ENCODE assay signal across 1 cellular context in genomic region chr12:54027442-54027786, GRCh38.
TF ChIP-seq lines count a peak whose summit lies in the region.

No MANE protein-coding gene starts in this region.

TF ChIP-seq in endothelial cell of umbilical vein, 7 proteins besides CTCF, POLR2A, EP300 and RAD21:
- TF ChIP-seq FOS (IDR thresholded peaks at IDR 0.05; ENCODE audit: borderline replicate concordance, insufficient read depth, low read length) (no peak), MYC (IDR thresholded peaks at IDR 0.05; ENCODE audit: low read depth, low read length) (no peak), MAX (IDR thresholded peaks at IDR 0.05; ENCODE audit: insufficient read depth, insufficient read length) (no peak), GATA2 (IDR thresholded peaks at IDR 0.05; ENCODE audit: insufficient read depth, insufficient read length, low read depth, low read length) (no peak), EZH2 (IDR thresholded peaks at IDR 0.05; ENCODE audit: borderline replicate concordance, low read depth, low read length, severe bottlenecking) (peak; percentile 1), JUN (IDR thresholded peaks at IDR 0.05; ENCODE audit: borderline replicate concordance, insufficient read depth, insufficient read length, low read depth) (no peak)
TF ChIP-seq in endothelial cell of umbilical vein: peak in this region for 1.
